1 cellular context compared by ENCODE assay signal in genomic region chr13:83752141-83752540, GRCh38.
TF ChIP-seq lines count a peak whose summit lies in the region.

No MANE protein-coding gene starts in this region.

TF ChIP-seq in HCT116, 20 proteins besides CTCF, POLR2A, EP300 and RAD21 (continued from another document):
- no peak for TF ChIP-seq CBX3 (IDR thresholded peaks at IDR 0.05; ENCODE audit: low read depth)
- no peak for TF ChIP-seq ZBTB33 (IDR thresholded peaks at IDR 0.05; ENCODE audit: extremely low read depth, insufficient replicate concordance, low read length)
- no peak for TF ChIP-seq ZFX (IDR thresholded peaks at IDR 0.05)
- TF ChIP-seq CEBPB (IDR thresholded peaks at IDR 0.05; ENCODE audit: low read depth) = no peak
- TF ChIP-seq SIN3A (IDR thresholded peaks at IDR 0.05; ENCODE audit: low read depth) = no peak
- no peak for TF ChIP-seq EGR1 (IDR thresholded peaks at IDR 0.05; ENCODE audit: low read depth)
